In the genomic region with DNA sequence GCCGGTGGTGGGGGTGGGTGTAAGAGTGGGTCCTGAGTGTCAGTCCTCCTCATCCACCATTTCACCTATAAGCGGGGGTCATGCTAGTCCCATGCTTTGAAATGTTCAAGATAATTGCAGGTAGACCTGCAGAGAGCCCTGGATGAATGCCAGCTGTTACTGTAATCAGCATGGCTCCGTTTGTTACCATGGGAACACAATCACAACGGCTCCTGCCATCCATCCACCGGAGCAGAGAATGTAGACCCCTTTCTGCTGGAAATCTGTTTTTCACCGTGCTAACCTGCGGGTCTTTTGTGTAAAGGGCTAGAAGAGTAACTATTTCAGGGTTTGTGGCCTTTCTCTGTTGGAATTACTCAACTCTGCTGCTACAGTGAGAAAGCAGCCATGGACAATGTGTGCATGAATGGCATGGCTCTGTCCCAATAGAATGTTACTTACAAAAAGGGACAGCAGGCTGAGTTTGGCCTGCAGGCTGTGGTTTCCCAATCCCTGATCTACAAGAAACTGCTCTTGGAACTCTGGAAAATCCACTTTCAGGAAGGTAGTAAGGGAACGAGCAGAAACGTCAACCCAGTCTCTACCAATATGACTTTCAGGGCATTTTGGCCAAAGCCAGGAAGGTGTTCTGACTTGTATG, we compare ENCODE assay signal across 12 cellular contexts. TPM values are rescaled to one million over a fixed set of nuclear protein-coding genes. Genes with fewer than 3 reads are reported as not detected.
DNase-seq lines count a peak whose midpoint lies in the region; ATAC-seq and TF ChIP-seq lines count a peak whose summit lies in the region.
"Had no signal": no experiment of that assay in that cellular context is flagged by ENCODE, and none has a peak within 500 bp of the region (broad histone marks: within the 10 kb centered on the region; RNA-seq: fewer than 3 reads in every experiment).

No MANE protein-coding gene starts in this region.

- H3K27me3 Mint-ChIP-seq in WTC11 (ENCODE audit: low read depth), result no peaks in the 10 kb centered on the region; the same call in 1 of the 2 replicates
- H3K27me3 Mint-ChIP-seq: CD8-positive, alpha-beta memory T cell; dendritic cell treated with granulocyte-macrophage colony-stimulating factor and Interleukin-4, amounts not matched to agents 40 ng/mL and 50 ng/mL, for 4 days had no signal

- no peaks in the 10 kb centered on the region for H3K9me3 ChIP-seq in neural cell (ENCODE audit: low read length)

- H3K27me3 ChIP-seq in neural cell (ENCODE audit: insufficient read depth, low read depth, low read length), result no peaks in the 10 kb centered on the region

- no peaks in the 10 kb centered on the region for H3K36me3 ChIP-seq in neural cell (ENCODE audit: insufficient read depth, low read length)

- peaks cover under 1% of the 10 kb centered on the region; the same call in 1 of the 2 replicates for H3K36me3 Mint-ChIP-seq in WTC11

- DNase-seq in DMS 273 (lab: John Stamatoyannopoulos, UW; ENCODE audit: unreplicated experiment) (peak; percentile 48), DMS 273 treated with DMSO at 0.1 percent for 48 hours (lab: John Stamatoyannopoulos, UW) (no peak), NCI-H1417 treated with DMSO at 0.1 percent for 48 hours (lab: John Stamatoyannopoulos, UW) (peak; percentile 55), WTC11 (ENCODE audit: low spot score) (no peak), HK-2 (ENCODE audit: unreplicated experiment) (no peak), LoVo (ENCODE audit: low spot score) (no peak)
- DNase-seq in activated CD4-positive, alpha-beta T cell treated with anti-CD3 and anti-CD28 coated beads, Interleukin-2, amount 50 U/mL, for 4 hours, result no peak
- DNase-seq: CD8-positive, alpha-beta memory T cell had no signal

- POLR2A ChIA-PET in WTC11 (lab: Charles Lee), result no interaction called here

- no peak for TF ChIP-seq CTCF in WTC11 (IDR thresholded peaks at IDR 0.05)
- no peak for TF ChIP-seq CTCF in neural cell (IDR thresholded peaks at IDR 0.05; ENCODE audit: poor library complexity, severe bottlenecking)

- no peaks in the 10 kb centered on the region for H3K9me2 ChIP-seq in neural cell (ENCODE audit: insufficient read depth, low read length)

- H3K9ac ChIP-seq in neural cell (ENCODE audit: low read length), result peak overlapping the region; percentile 54

- peak overlapping the region; percentile 25 for H3K4me2 ChIP-seq in neural cell (ENCODE audit: low read length)

- H4K20me1 ChIP-seq in neural cell (ENCODE audit: insufficient read depth), result no peaks in the 10 kb centered on the region

- CTCF ChIA-PET in WTC11 (lab: Charles Lee), result interaction anchor here (1.0 to 1.7 kb wide), 4 partner anchors 8 to 157 kb away, joined by 3 to 7 read pairs (median 4); no protein-coding TSS in a partner anchor

- peak; percentile 63 for ATAC-seq in WTC11
- ATAC-seq: HepG2 had no signal

- H3K9me3 Mint-ChIP-seq in WTC11, result no peaks in the 10 kb centered on the region
- H3K9me3 Mint-ChIP-seq: CD8-positive, alpha-beta memory T cell; dendritic cell treated with granulocyte-macrophage colony-stimulating factor and Interleukin-4, amounts not matched to agents 40 ng/mL and 50 ng/mL, for 4 days had no signal

- H3K79me2 ChIP-seq in neural cell (replicated peaks; ENCODE audit: insufficient read depth, low read length), result no peaks in the 10 kb centered on the region

- peak; percentile 18 for TF ChIP-seq RAD21 in neural cell (conservative IDR thresholded peaks at IDR 0.05)

- H3K27ac ChIP-seq in neural cell (ENCODE audit: low read length), result peak overlapping the region; percentile 89
- H3K27ac ChIP-seq: 22Rv1 had no signal

- H3K4me3 Mint-ChIP-seq in WTC11, result no peak overlapping the region
- H3K4me3 Mint-ChIP-seq: CD8-positive, alpha-beta memory T cell; dendritic cell treated with granulocyte-macrophage colony-stimulating factor and Interleukin-4, amounts not matched to agents 40 ng/mL and 50 ng/mL, for 4 days had no signal

- peak overlapping the region; percentile 53 for H3K4me3 ChIP-seq in neural cell (ENCODE audit: low read length)

- H3K4me1 Mint-ChIP-seq in WTC11, result peaks cover 18% of the 10 kb centered on the region
- H3K4me1 Mint-ChIP-seq: CD8-positive, alpha-beta memory T cell had no signal

- H3F3A ChIP-seq in neural cell (ENCODE audit: insufficient read depth, low read length, poor library complexity, severe bottlenecking), result peaks cover 7% of the 10 kb centered on the region

- TF ChIP-seq EP300 in neural cell (conservative IDR thresholded peaks at IDR 0.05; ENCODE audit: poor library complexity, severe bottlenecking), result peak; percentile 77

- H3K27ac Mint-ChIP-seq in WTC11, result no peak overlapping the region
- H3K27ac Mint-ChIP-seq: dendritic cell treated with granulocyte-macrophage colony-stimulating factor and Interleukin-4, amounts not matched to agents 40 ng/mL and 50 ng/mL, for 4 days had no signal

- H2AFZ ChIP-seq in neural cell (ENCODE audit: low read depth, low read length), result peak overlapping the region; percentile 3

TF ChIP-seq in WTC11, 78 proteins besides CTCF, POLR2A, EP300 and RAD21 (continues in another document):
- TF ChIP-seq SMAD4 (CRISPR knock-in tag; IDR thresholded peaks at IDR 0.05) (no peak), SOX15 (CRISPR knock-in tag; IDR thresholded peaks at IDR 0.05) (no peak), CREB1 (CRISPR knock-in tag; IDR thresholded peaks at IDR 0.05) (no peak), TP53 (CRISPR knock-in tag; IDR thresholded peaks at IDR 0.05) (no peak), ZNF423 (CRISPR knock-in tag; IDR thresholded peaks at IDR 0.05) (no peak), CREM (CRISPR knock-in tag; IDR thresholded peaks at IDR 0.05) (no peak), ZNF396 (CRISPR knock-in tag; IDR thresholded peaks at IDR 0.05; ENCODE audit: borderline replicate concordance) (no peak), ZNF138 (CRISPR knock-in tag; conservative IDR thresholded peaks at IDR 0.05) (no peak), GABPB1 (CRISPR knock-in tag; IDR thresholded peaks at IDR 0.05) (no peak)
- TF ChIP-seq, protein P1, sequence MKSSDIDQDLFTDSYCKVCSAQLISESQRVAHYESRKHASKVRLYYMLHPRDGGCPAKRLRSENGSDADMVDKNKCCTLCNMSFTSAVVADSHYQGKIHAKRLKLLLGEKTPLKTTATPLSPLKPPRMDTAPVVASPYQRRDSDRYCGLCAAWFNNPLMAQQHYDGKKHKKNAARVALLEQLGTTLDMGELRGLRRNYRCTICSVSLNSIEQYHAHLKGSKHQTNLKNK (CRISPR knock-in tag; IDR thresholded peaks at IDR 0.05), result no peak
- TF ChIP-seq, protein P2, sequence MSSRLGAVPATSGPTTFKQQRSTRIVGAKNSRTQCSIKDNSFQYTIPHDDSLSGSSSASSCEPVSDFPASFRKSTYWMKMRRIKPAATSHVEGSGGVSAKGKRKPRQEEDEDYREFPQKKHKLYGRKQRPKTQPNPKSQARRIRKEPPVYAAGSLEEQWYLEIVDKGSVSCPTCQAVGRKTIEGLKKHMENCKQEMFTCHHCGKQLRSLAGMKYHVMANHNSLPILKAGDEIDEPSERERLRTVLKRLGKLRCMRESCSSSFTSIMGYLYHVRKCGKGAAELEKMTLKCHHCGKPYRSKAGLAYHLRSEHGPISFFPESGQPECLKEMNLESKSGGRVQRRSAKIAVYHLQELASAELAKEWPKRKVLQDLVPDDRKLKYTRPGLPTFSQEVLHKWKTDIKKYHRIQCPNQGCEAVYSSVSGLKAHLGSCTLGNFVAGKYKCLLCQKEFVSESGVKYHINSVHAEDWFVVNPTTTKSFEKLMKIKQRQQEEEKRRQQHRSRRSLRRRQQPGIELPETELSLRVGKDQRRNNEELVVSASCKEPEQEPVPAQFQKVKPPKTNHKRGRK (CRISPR knock-in tag; IDR thresholded peaks at IDR 0.05; ENCODE audit: borderline replicate concordance), result no peak

TF ChIP-seq in neural cell, 6 proteins besides CTCF, POLR2A, EP300 and RAD21:
- TF ChIP-seq, protein P3, sequence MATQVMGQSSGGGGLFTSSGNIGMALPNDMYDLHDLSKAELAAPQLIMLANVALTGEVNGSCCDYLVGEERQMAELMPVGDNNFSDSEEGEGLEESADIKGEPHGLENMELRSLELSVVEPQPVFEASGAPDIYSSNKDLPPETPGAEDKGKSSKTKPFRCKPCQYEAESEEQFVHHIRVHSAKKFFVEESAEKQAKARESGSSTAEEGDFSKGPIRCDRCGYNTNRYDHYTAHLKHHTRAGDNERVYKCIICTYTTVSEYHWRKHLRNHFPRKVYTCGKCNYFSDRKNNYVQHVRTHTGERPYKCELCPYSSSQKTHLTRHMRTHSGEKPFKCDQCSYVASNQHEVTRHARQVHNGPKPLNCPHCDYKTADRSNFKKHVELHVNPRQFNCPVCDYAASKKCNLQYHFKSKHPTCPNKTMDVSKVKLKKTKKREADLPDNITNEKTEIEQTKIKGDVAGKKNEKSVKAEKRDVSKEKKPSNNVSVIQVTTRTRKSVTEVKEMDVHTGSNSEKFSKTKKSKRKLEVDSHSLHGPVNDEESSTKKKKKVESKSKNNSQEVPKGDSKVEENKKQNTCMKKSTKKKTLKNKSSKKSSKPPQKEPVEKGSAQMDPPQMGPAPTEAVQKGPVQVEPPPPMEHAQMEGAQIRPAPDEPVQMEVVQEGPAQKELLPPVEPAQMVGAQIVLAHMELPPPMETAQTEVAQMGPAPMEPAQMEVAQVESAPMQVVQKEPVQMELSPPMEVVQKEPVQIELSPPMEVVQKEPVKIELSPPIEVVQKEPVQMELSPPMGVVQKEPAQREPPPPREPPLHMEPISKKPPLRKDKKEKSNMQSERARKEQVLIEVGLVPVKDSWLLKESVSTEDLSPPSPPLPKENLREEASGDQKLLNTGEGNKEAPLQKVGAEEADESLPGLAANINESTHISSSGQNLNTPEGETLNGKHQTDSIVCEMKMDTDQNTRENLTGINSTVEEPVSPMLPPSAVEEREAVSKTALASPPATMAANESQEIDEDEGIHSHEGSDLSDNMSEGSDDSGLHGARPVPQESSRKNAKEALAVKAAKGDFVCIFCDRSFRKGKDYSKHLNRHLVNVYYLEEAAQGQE (IDR thresholded peaks at IDR 0.05; ENCODE audit: borderline replicate concordance), result peak; percentile 77
- TF ChIP-seq MXI1 (conservative IDR thresholded peaks at IDR 0.05; ENCODE audit: poor library complexity, severe bottlenecking) (peak; percentile 89), POLR2AphosphoS5 (IDR thresholded peaks at IDR 0.05) (peak; percentile 53), SMC3 (conservative IDR thresholded peaks at IDR 0.05; ENCODE audit: poor library complexity) (peak; percentile 31), EZH2 (IDR thresholded peaks at IDR 0.05; ENCODE audit: borderline replicate concordance, insufficient read depth, low read length, poor library complexity, severe bottlenecking) (no peak), TAF1 (IDR thresholded peaks at IDR 0.05; ENCODE audit: low read depth) (no peak)
TF ChIP-seq in neural cell: peak in this region for 4.

RNA-seq across cellular contexts. Expression of a gene that starts 36.1 kb away (rescaled TPM):
- total RNA-seq in WTC11 (2021), result 35.1 to 44.7 TPM (median 37.6 TPM) in 3 replicates
- 69.4 and 69.9 TPM in 2 replicates for polyA plus RNA-seq in neural cell
- polyA minus RNA-seq in neural cell, result 129 and 134 TPM in 2 replicates

RNA-seq across cellular contexts. Expression of a gene that starts 36.5 kb away (rescaled TPM):
- 28.9 to 32.2 TPM (median 29.3 TPM) in 3 replicates for total RNA-seq in WTC11 (2021)
- polyA plus RNA-seq in neural cell, result 21.7 and 22.6 TPM in 2 replicates
- 36.3 and 46.0 TPM in 2 replicates for polyA minus RNA-seq in neural cell

Comparison
In these comparisons a context has a peak if more than half of its experiments do, and no peak if none do; other contexts are left out.
1. DNase-seq: peak in DMS 273 (single experiment) and NCI-H1417 treated with DMSO at 0.1 percent for 48 hours (single experiment); none in DMS 273 treated with DMSO at 0.1 percent for 48 hours (single experiment), WTC11 (single experiment), activated CD4-positive, alpha-beta T cell treated with anti-CD3 and anti-CD28 coated beads, Interleukin-2, amount 50 U/mL, for 4 hours (0 of 2), HK-2 (single experiment) and LoVo (single experiment).